Comparison of ENCODE assay signal across 1 cellular context in the genomic region with DNA sequence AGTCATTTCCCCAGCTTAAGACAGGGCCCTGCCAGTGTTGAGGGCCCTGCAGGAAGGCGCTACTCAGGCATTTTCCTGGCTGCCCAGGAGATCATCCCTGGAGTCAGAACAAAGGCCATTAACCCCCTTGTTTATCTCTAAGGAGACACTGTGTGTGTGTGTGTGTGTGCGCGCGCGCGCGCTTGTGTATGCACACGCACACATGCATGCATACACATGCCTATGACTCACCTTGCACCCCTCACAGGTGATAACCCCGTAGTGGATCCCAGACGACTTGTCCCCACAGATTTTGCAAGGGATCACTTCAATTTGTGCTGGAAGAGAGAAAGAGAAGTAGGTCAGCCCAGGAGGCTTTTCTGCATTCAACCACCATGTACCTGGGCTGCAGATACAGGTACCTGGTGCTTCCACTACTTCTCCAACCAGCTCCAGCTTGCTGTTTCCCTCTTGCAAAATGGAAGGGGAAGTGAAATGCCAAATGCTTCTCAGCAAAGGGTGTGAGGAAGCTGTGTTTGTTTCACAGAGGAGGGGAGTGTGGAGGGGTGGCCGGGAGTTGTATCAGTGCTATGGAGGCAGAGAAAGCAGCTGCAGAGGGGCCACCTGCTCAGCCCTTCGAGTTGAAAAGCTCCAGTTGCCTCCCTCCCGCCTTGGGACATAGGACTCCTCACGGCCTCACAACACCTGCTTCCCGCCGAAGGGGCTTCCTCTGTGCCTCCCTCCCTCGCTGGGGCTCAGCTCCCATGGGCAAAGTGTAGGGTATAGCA.
TF ChIP-seq lines count a peak whose summit lies in the region.

No MANE protein-coding gene starts in this region.

TF ChIP-seq in GM12878, 131 proteins besides CTCF, POLR2A, EP300 and RAD21:
- TF ChIP-seq SPI1 (IDR thresholded peaks at IDR 0.05; ENCODE audit: borderline replicate concordance, insufficient read depth, low read depth, low read length) (peak; percentile 26; the same call in 1 of the 2 replicates), NR2C2 (IDR thresholded peaks at IDR 0.05; ENCODE audit: borderline replicate concordance, control insufficient read depth, insufficient read length, low read depth) (no peak)
